Comparison of ENCODE assay signal across 13 cellular contexts in the genomic region with DNA sequence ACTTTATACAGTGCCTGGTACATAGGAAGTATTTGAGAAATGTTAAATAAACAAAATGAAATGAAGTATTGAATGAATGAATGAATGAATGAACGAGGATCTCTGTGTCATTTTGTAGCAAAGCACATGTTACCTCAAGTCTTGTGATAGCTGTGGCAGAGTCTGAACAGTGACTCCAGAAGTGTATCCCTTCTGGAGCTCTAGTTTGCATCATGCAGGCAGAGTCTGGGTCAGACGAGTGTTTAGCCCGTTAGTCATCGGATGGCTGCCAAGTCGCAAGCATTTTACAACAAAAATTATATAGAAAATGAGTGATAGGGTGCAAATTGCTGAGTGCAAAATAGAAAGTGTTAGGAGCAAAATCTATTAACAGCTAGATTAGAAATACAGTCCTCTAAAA.
DNase-seq lines count a peak whose midpoint lies in the region; ATAC-seq, FAIRE-seq and TF ChIP-seq lines count a peak whose summit lies in the region.
"Had no signal": no experiment of that assay in that cellular context is flagged by ENCODE, and none has a peak within 500 bp of the region (broad histone marks: within the 10 kb centered on the region; RNA-seq: fewer than 3 reads in every experiment).

No MANE protein-coding gene starts in this region.

- H3K4me1 Mint-ChIP-seq in stimulated activated naive B cell treated with anti-CD40 and anti-IgM and Interleukin-4, amounts not matched to agents 10 μg/mL and 1 μg/mL and 100 μg/mL, for 72 hours, result peaks cover 9 to 12% of the 10 kb centered on the region in 2 donors

- no peak overlapping the region for H4K8ac ChIP-seq in mesenchymal stem cell (ENCODE audit: low read length)

- H3K4me3 ChIP-seq in bronchial epithelial cell (ENCODE audit: low read depth, low read length), result no peak overlapping the region
- H3K4me3 ChIP-seq in mesenchymal stem cell (ENCODE audit: insufficient read depth in 1 of 2, low read depth in 1 of 2, low read length in 2 of 2), result no peak overlapping the region

- no peak for ATAC-seq in stimulated activated naive B cell treated with anti-CD40 and anti-IgM and Interleukin-4, amounts not matched to agents 10 μg/mL and 1 μg/mL and 100 μg/mL, for 72 hours (replicated peaks)

- no peak for TF ChIP-seq CTCF in bronchial epithelial cell (IDR thresholded peaks at IDR 0.05; ENCODE audit: insufficient read depth, low read length, severe bottlenecking)

- no peak overlapping the region for H3K14ac ChIP-seq in mesenchymal stem cell (ENCODE audit: low read length in 2 of 2)

- H2AFZ ChIP-seq in mesenchymal stem cell (ENCODE audit: low read depth, low read length), result no peak overlapping the region

- TF ChIP-seq EP300 in Ishikawa (IDR thresholded peaks at IDR 0.05; ENCODE audit: borderline replicate concordance), result no peak

- no peak overlapping the region for H3K4me3 Mint-ChIP-seq in stimulated activated naive B cell treated with anti-CD40 and anti-IgM and Interleukin-4, amounts not matched to agents 10 μg/mL and 1 μg/mL and 100 μg/mL, for 72 hours
- H3K4me3 Mint-ChIP-seq: neural crest cell had no signal

- H3K27me3 Mint-ChIP-seq in stimulated activated naive B cell treated with anti-CD40 and anti-IgM and Interleukin-4, amounts not matched to agents 10 μg/mL and 1 μg/mL and 100 μg/mL, for 72 hours, result no peaks in the 10 kb centered on the region

- H3K79me1 ChIP-seq in mesenchymal stem cell (replicated peaks; ENCODE audit: low read length, poor library complexity, severe bottlenecking), result peaks cover 18% of the 10 kb centered on the region

- no peak overlapping the region for H2BK120ac ChIP-seq in mesenchymal stem cell (ENCODE audit: low read depth, low read length)

- peak overlapping the region; percentile 66 for H3K9ac ChIP-seq in mesenchymal stem cell (ENCODE audit: low read length)

- H3K27ac ChIP-seq in mesenchymal stem cell (ENCODE audit: low read length, poor library complexity, severe bottlenecking), result peak overlapping the region; percentile 29
- H3K27ac ChIP-seq: C4-2B had no signal

- no peak overlapping the region for H3K4me2 ChIP-seq in mesenchymal stem cell (ENCODE audit: low read length, poor library complexity, severe bottlenecking)

- in situ Hi-C loops in ACHN (cut with HindIII; ENCODE audit: low pct_ligation_motif_present, low pct_unique_long_range_greater_than_20kb, low sequenced_read_pairs), result no loop called here

- H2BK5ac ChIP-seq in mesenchymal stem cell (ENCODE audit: low read depth, low read length, poor library complexity, severe bottlenecking), result no peak overlapping the region

- no peak overlapping the region for H2BK12ac ChIP-seq in mesenchymal stem cell (ENCODE audit: low read length in 2 of 2)

- no peak for FAIRE-seq in bronchial epithelial cell (lab: Jason Lieb, UNC)

- H2AK5ac ChIP-seq in mesenchymal stem cell (ENCODE audit: low read length, severe bottlenecking), result no peak overlapping the region

- H3K27me3 ChIP-seq in bronchial epithelial cell (ENCODE audit: control insufficient read depth, insufficient read depth, low read length) (no peaks in the 10 kb centered on the region), mesenchymal stem cell (ENCODE audit: control insufficient read depth in 1 of 2, insufficient read depth in 1 of 2, low read length in 2 of 2) (no peaks in the 10 kb centered on the region)

- no peak overlapping the region for H2BK15ac ChIP-seq in mesenchymal stem cell (ENCODE audit: low read depth, poor library complexity, severe bottlenecking)

- H3K9me3 Mint-ChIP-seq in stimulated activated naive B cell treated with anti-CD40 and anti-IgM and Interleukin-4, amounts not matched to agents 10 μg/mL and 1 μg/mL and 100 μg/mL, for 72 hours, result peaks cover 4 to 9% of the 10 kb centered on the region in 2 donors

- peaks cover 2% of the 10 kb centered on the region for H3K4me1 ChIP-seq in mesenchymal stem cell (ENCODE audit: control insufficient read depth, insufficient read depth, low read depth, low read length)

- peaks cover 24 to 34% of the 10 kb centered on the region in 2 donors for H3K36me3 Mint-ChIP-seq in stimulated activated naive B cell treated with anti-CD40 and anti-IgM and Interleukin-4, amounts not matched to agents 10 μg/mL and 1 μg/mL and 100 μg/mL, for 72 hours

- H3K4ac ChIP-seq in mesenchymal stem cell (ENCODE audit: low read depth in 1 of 2, low read length in 2 of 2), result no peak overlapping the region

- H3K9me3 ChIP-seq in mesenchymal stem cell (ENCODE audit: control insufficient read depth, low read length), result no peaks in the 10 kb centered on the region

- H3K18ac ChIP-seq in mesenchymal stem cell (ENCODE audit: low read depth in 1 of 2, low read length in 2 of 2), result no peak overlapping the region

- WGBS in mesenchymal stem cell, result 11% methylated on average over 4 of the region's 5 CpGs

- H3K36me3 ChIP-seq in bronchial epithelial cell (ENCODE audit: control insufficient read depth, insufficient read depth, low read length) (no peaks in the 10 kb centered on the region), mesenchymal stem cell (ENCODE audit: control insufficient read depth in 1 of 2, insufficient read depth in 2 of 2, low read depth in 1 of 2, low read length in 2 of 2) (peaks cover 7 to 27% of the 10 kb centered on the region in 2 experiments)

- H3K27ac Mint-ChIP-seq in stimulated activated naive B cell treated with anti-CD40 and anti-IgM and Interleukin-4, amounts not matched to agents 10 μg/mL and 1 μg/mL and 100 μg/mL, for 72 hours, result no peak overlapping the region

- DNase-seq in ACHN, result peak; percentile 89
- peak; percentile 88 for DNase-seq in bronchial epithelial cell (ENCODE audit: low read depth)
- DNase-seq in mesenchymal stem cell, result peak; percentile 91
- DNase-seq in stimulated activated naive B cell treated with anti-CD40 and anti-IgM and Interleukin-4, amounts not matched to agents 10 μg/mL and 1 μg/mL and 100 μg/mL, for 72 hours, result no peak
- DNase-seq in NCI-H2081 treated with DMSO at 0.1 percent for 48 hours (lab: John Stamatoyannopoulos, UW), result no peak
- DNase-seq in activated CD4-positive, alpha-beta T cell treated with anti-CD3 and anti-CD28 coated beads for 4 hours, result no peak
- DNase-seq in activated naive CD4-positive, alpha-beta T cell treated with anti-CD3 and anti-CD28 coated beads, Interleukin-2, amount 50 U/mL, for 16 hours, result no peak
- DNase-seq: central memory CD4-positive, alpha-beta T cell; KG1; NCI-H526 treated with DMSO at 0.1 percent for 48 hours had no signal

- H3K23ac ChIP-seq in mesenchymal stem cell (ENCODE audit: low read length in 2 of 2), result no peak overlapping the region

- TF ChIP-seq RAD21 in Ishikawa (IDR thresholded peaks at IDR 0.05; ENCODE audit: low read depth), result no peak

- H4K91ac ChIP-seq in mesenchymal stem cell (ENCODE audit: low read length), result no peak overlapping the region

TF ChIP-seq in Ishikawa, 13 proteins besides CTCF, POLR2A, EP300 and RAD21:
- TF ChIP-seq NFIC (IDR thresholded peaks at IDR 0.05) (peak; percentile 42; the same call in 1 of the 2 replicates), CREB1 (IDR thresholded peaks at IDR 0.05; ENCODE audit: low read depth) (no peak)

Comparison
In these comparisons a context has a peak if more than half of its experiments do, and no peak if none do; other contexts are left out.
1. DNase-seq: peak in ACHN (single experiment), bronchial epithelial cell (single experiment) and mesenchymal stem cell (single experiment); none in stimulated activated naive B cell treated with anti-CD40 and anti-IgM and Interleukin-4, amounts not matched to agents 10 μg/mL and 1 μg/mL and 100 μg/mL, for 72 hours (single experiment), NCI-H2081 treated with DMSO at 0.1 percent for 48 hours (single experiment), activated CD4-positive, alpha-beta T cell treated with anti-CD3 and anti-CD28 coated beads for 4 hours (0 of 2) and activated naive CD4-positive, alpha-beta T cell treated with anti-CD3 and anti-CD28 coated beads, Interleukin-2, amount 50 U/mL, for 16 hours (single experiment).